In the genomic region with DNA sequence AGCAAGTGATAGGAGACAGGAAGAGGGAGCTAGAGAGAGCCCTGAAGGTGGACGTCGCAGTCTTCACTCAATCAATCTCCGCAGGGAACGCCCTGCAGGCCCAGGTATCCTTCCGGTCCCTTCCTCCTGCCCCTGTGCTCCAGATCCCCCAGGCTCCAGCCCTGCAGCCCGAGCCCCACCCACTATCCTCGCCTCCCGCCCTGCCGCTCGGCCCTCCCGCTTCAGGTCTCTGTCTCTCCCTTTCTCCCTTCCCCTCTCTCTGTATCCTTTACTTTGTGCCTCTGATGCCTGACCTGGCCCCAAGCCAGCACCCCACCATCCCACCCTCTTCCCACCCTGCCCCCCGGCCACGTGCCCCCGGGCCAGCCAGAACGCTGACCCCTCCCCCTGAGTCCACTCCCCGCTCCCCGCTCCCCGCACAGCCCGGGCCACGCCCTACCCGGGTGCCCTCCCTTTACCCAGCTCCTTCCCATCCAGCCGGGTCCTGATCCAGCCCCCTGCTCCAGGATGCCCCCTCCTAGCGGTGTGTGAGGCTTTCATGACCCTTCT, we compare ENCODE assay signal across 7 cellular contexts.
DNase-seq lines count a peak whose midpoint lies in the region; FAIRE-seq and TF ChIP-seq lines count a peak whose summit lies in the region.

No MANE protein-coding gene starts in this region.

- no peaks in the 10 kb centered on the region for H3K27me3 Mint-ChIP-seq in MCF 10A (ENCODE audit: insufficient read depth, unreplicated experiment)

- WGBS in small intestine, 3 donors = 1% methylated on average over 23 of the region's 23 CpGs

- peak; percentile 30 for TF ChIP-seq CTCF in GM10266 (IDR thresholded peaks at IDR 0.05; ENCODE audit: control insufficient read depth, insufficient read depth, low read depth, missing control alignments)
- TF ChIP-seq CTCF in LNCaP clone FGC (IDR thresholded peaks at IDR 0.05; ENCODE audit: control insufficient read depth, extremely low read depth, insufficient read depth) = peak; percentile 45
- peak; percentile 21 for TF ChIP-seq CTCF in MCF 10A (IDR thresholded peaks at IDR 0.05; ENCODE audit: unreplicated experiment)

- H3K9me3 Mint-ChIP-seq in MCF 10A (ENCODE audit: unreplicated experiment) = no peaks in the 10 kb centered on the region

- peaks cover 25% of the 10 kb centered on the region for H3K36me3 Mint-ChIP-seq in MCF 10A (ENCODE audit: insufficient read depth, unreplicated experiment)

- no peak overlapping the region for H3K27ac ChIP-seq in small intestine (ENCODE audit: low read depth in 1 of 2, low read length in 1 of 2)

- CTCF ChIA-PET in MCF 10A (lab: Yijun Ruan, JAX) = interaction anchor here (0.6 to 5.9 kb wide), 29 partner anchors 13 to 1333 kb away, joined by 3 to 36 read pairs (median 4); no protein-coding TSS in a partner anchor

- DNase-seq in GM10266 (ENCODE audit: extremely low spot score) (peak; percentile 57), H4 (ENCODE audit: low spot score) (peak; percentile 80), LNCaP clone FGC (ENCODE audit: low read depth) (peak; percentile 42), SHP77 (lab: John Stamatoyannopoulos, UW) (peak; percentile 93 to 95), MCF 10A (ENCODE audit: unreplicated experiment) (peak; percentile 67), iPS-NIHi7 (ENCODE audit: extremely low spot score) (peak; percentile 86), small intestine (peak; percentile 51)

- no peak for FAIRE-seq in small intestine (lab: Jason Lieb, UNC)

- peaks cover 14% of the 10 kb centered on the region for H3K4me1 Mint-ChIP-seq in MCF 10A (ENCODE audit: insufficient read depth, unreplicated experiment)

- no peaks in the 10 kb centered on the region for H3K9me3 ChIP-seq in small intestine (ENCODE audit: control insufficient read depth, low read depth)

- no TSS peak for BruUV-seq in MCF 10A (replicated peaks; lab: Mats Ljungman, UMichigan)

- no peaks in the 10 kb centered on the region for H3K36me3 ChIP-seq in small intestine (ENCODE audit: control insufficient read depth in 2 of 2, insufficient read depth in 2 of 2, low read length in 2 of 2)

- no peaks in the 10 kb centered on the region for H3K27me3 ChIP-seq in small intestine (ENCODE audit: control insufficient read depth in 2 of 2, insufficient read depth in 2 of 2, low read length in 2 of 2)

- H3K4me3 ChIP-seq in LNCaP clone FGC (ENCODE audit: low read depth, low read length) (peak overlapping the region; percentile 70), small intestine (ENCODE audit: low read depth in 1 of 2, low read length in 2 of 2) (peak overlapping the region; percentile 19 to 51)

- peak overlapping the region; percentile 5 for H3K27ac Mint-ChIP-seq in MCF 10A (ENCODE audit: low read depth, unreplicated experiment)

- H3K4me1 ChIP-seq in small intestine (ENCODE audit: control insufficient read depth in 2 of 2, insufficient read depth in 1 of 2, low read depth in 1 of 2, low read length in 1 of 2) = peaks cover 2 to 5% of the 10 kb centered on the region in 2 donors

- POLR2A ChIA-PET in MCF 10A (lab: Yijun Ruan, JAX) = interaction anchor here (0.8 to 2.5 kb wide), 10 partner anchors 30 to 213 kb away, joined by 3 to 15 read pairs (median 5); partner anchors contain the start of gene NRF1

- intact Hi-C loops in MCF 10A (cut with micrococcal nuclease) = loop anchor here (1.0 to 2.0 kb wide), 4 partner anchors 44 to 458 kb away; no protein-coding TSS in a partner anchor

- H3K4me3 Mint-ChIP-seq in MCF 10A (ENCODE audit: unreplicated experiment) = peak overlapping the region; percentile 89

Comparison
In these comparisons a context has a peak if more than half of its experiments do, and no peak if none do; other contexts are left out.
1. DNase-seq: peak in every context shown above with its lines; median percentile 94 in SHP77; 86 in iPS-NIHi7; 80 in H4; 67 in MCF 10A; 57 in GM10266; 51 in small intestine; 42 in LNCaP clone FGC.